ENCODE assay signal across 9 cellular contexts in the genomic region with DNA sequence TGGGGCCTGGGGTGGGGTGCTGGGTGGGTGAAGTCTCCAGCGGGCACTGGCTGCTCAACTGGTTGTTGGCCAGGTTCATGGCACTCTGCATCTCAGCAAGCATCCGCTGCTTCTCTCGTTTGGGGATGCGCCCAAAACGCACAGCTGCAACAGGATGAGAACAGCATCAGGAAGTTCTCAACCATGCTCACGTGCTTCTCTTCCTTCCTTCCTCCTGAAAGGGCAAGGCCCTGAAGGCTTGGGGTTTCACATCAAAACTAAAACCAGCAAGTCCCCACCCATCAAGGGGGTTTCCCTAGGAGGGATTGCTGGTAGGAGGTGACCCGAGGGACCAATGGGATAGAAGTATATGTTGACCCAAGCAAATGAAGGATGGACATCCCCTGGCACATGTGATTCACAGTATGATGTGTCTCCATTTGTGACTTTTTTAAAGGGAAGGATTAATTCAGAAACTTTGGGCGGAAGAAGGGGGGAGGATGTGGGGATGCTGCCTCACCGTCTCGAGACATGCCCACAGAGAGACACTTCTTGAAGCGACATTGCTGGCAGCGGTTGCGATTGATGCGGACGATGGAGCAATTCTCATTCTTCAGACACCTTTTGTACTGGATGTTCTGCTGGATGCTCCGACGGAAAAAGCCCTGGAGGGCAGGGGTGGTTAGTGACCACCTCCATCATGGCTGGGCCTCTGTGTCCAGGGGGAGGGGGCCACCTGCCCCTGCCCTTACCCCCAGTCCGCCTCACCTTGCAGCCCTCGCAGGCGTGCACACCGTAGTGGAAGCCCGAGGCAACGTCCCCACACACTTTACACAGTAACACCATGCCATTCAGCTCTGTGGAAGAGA. TPM values are rescaled to one million over a fixed set of nuclear protein-coding genes. Genes with fewer than 3 reads are reported as not detected.
A peak's percentile ranks its signal among the peaks of the same experiment; 100 is the strongest.
DNase-seq lines count a peak whose midpoint lies in the region; ATAC-seq and TF ChIP-seq lines count a peak whose summit lies in the region.
"Had no signal": no experiment of that assay in that cellular context is flagged by ENCODE, and none has a peak within 500 bp of the region (broad histone marks: within the 10 kb centered on the region; RNA-seq: fewer than 3 reads in every experiment).

No MANE protein-coding gene starts in this region.

- no peaks in the 10 kb centered on the region for H3K27me3 ChIP-seq in esophagus squamous epithelium
- H3K27me3 ChIP-seq: SJSA1 had no signal

- H3K27ac ChIP-seq in esophagus squamous epithelium, result peak overlapping the region; percentile 95 to 100 (median 98)
- H3K27ac ChIP-seq: SJSA1 had no signal

- intact Hi-C loops in esophagus squamous epithelium (cut with DNase I), result no loop called here

- DNase-seq in activated CD4-positive, alpha-beta T cell treated with anti-CD3 and anti-CD28 coated beads, Interleukin-2, amount 50 U/mL, for 4 hours, result peak; percentile 64 to 67
- DNase-seq in esophagus squamous epithelium (lab: John Stamatoyannopoulos, UW) (peak; percentile 45), ecto neural progenitor cell (ENCODE audit: low spot score) (no peak), LoVo (ENCODE audit: low spot score) (no peak), KG1 (lab: John Stamatoyannopoulos, UW) (no peak)
- peak; percentile 80 for DNase-seq in stimulated activated CD4-positive, alpha-beta T cell treated with anti-CD3 and anti-CD28 coated beads, Interleukin-2, amount 100 ng/mL, for 4 hours (ENCODE audit: low read depth)

- peaks cover 18 to 64% (median 26%) of the 10 kb centered on the region in 3 donors for H3K36me3 ChIP-seq in esophagus squamous epithelium

- ATAC-seq in GM19023 (IDR thresholded peaks at IDR 0.05; ENCODE audit: unreplicated experiment) (peak; percentile 46), HG03095 (IDR thresholded peaks at IDR 0.05; ENCODE audit: unreplicated experiment) (peak; percentile 39)

- peaks cover 56 to 82% (median 70%) of the 10 kb centered on the region in 3 donors for H3K4me1 ChIP-seq in esophagus squamous epithelium

- no peaks in the 10 kb centered on the region for H3K9me3 ChIP-seq in esophagus squamous epithelium
- H3K9me3 ChIP-seq: SJSA1 had no signal

- no peak for TF ChIP-seq CTCF in esophagus squamous epithelium (IDR thresholded peaks at IDR 0.05)

- H3K4me3 ChIP-seq in esophagus squamous epithelium, result peak overlapping the region in 2 of 4 donors; percentile 74 to 86
- H3K4me3 ChIP-seq: SJSA1 had no signal

- WGBS in esophagus squamous epithelium, 2 donors, result 26 to 52% methylated on average over 17 to 21 of the region's 23 CpGs

- TF ChIP-seq POLR2A in esophagus squamous epithelium (IDR thresholded peaks at IDR 0.05), result peak in 1 of 4 donors; percentile 31

RNA-seq across cellular contexts. Expression of gene NR1D1, which starts 4.2 kb away (rescaled TPM):
- 10 to 100 TPM in 1 of 4 donors, 1 to 10 TPM in 3; 3.8 to 16.4 (median 5.4) TPM for total RNA-seq in esophagus squamous epithelium

RNA-seq across cellular contexts. Expression of gene MSL1, which starts 25.6 kb away (rescaled TPM):
- 10 to 100 TPM; 41.5 to 59.9 (median 51.5) TPM for total RNA-seq in esophagus squamous epithelium

RNA-seq across cellular contexts. Expression of gene THRA, which starts 33.4 kb away (rescaled TPM):
- total RNA-seq in esophagus squamous epithelium, result 10 to 100 TPM in 2 of 4 donors, 1 to 10 TPM in 2; 4.2 to 27.1 (median 13.4) TPM

RNA-seq across cellular contexts. Expression of gene MED24, which starts 42.0 kb away (rescaled TPM):
- 10 to 100 TPM; 44.2 to 56.1 (median 49.0) TPM for total RNA-seq in esophagus squamous epithelium

RNA-seq across cellular contexts. Expression of gene CASC3, which starts 44.2 kb away (rescaled TPM):
- total RNA-seq in esophagus squamous epithelium, result 10 to 100 TPM; 23.7 to 62.6 (median 27.8) TPM

Comparison
In these comparisons a context has a peak if more than half of its experiments do, and no peak if none do; other contexts are left out.
1. DNase-seq: peak in activated CD4-positive, alpha-beta T cell treated with anti-CD3 and anti-CD28 coated beads, Interleukin-2, amount 50 U/mL, for 4 hours (2 of 2), esophagus squamous epithelium (single experiment) and stimulated activated CD4-positive, alpha-beta T cell treated with anti-CD3 and anti-CD28 coated beads, Interleukin-2, amount 100 ng/mL, for 4 hours (single experiment); none in ecto neural progenitor cell (single experiment), LoVo (single experiment) and KG1 (single experiment).